In the genomic region with DNA sequence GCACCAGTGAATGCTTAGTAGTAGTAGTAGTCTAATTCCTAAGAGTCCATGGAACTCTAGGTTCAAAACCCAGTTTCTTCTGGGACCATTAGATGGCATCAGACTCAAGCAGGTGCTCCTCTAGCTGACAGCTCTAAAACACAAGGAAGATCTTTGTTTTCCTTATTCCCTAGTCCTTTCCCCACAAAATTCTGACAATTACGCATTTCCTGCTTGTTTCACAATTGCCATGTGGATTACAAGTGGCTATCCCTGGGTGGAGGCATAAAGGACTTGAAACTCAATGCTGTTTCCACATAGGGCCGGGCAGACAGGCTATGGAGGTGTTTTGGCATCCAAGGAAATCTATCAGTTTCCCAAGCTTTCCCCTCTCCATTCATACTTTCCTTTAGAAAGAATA, we compare ENCODE assay signal across 1 cellular context.
TF ChIP-seq lines count a peak whose summit lies in the region.

No MANE protein-coding gene starts in this region.

TF ChIP-seq in GM12878, 131 proteins besides CTCF, POLR2A, EP300 and RAD21:
- TF ChIP-seq SMC3 (IDR thresholded peaks at IDR 0.05; ENCODE audit: borderline replicate concordance, low read length) (peak; percentile 14; the same call in 1 of the 2 replicates), GATAD2B (conservative IDR thresholded peaks at IDR 0.05; ENCODE audit: low read depth) (no peak)
